ENCODE assay signal across 8 cellular contexts in the genomic region with DNA sequence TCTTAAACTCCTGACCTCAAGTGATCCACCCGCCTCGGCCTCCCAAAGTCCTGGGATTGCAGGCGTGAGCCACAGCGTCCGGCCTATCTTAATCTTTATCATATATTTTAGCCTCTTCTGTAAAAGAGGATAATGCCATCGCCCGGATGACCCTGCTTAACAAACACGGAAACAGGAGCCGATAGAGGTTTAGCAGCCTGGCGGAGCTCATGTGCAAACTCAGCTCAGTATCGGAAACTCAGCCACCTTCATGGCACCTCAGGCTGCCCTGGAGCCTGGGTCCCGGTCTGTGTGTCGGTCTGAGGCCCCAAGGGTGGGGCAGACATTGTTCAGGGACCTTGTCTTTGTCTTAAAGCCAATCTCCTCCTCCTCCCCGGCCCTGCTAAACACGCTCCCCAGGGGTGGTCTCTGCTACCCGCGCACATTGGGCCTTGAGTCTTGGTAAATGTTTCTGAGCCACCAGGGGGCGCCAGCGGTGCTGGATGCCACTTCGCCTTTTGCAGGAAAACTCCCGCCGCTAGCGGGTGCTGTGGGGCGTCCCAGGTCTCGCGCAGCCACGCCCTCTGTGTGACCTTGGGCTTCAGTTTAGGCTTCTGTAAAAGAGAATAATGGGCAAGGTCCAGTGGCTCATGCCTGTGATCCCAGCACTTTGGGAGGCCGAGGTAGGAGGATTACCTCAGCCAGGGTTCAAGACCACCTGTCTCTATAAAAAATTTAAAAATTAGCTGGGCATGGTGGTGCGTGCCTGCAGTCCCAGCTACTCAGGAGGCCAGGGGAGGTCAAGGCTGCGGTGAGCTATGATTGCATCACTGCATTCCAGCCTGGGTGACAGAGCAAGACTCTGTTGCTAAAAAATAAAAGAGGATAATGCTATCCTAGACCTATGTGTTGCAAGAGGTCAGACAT. TPM values are rescaled to one million over a fixed set of nuclear protein-coding genes. Genes with fewer than 3 reads are reported as not detected.
A peak's percentile ranks its signal among the peaks of the same experiment; 100 is the strongest.
DNase-seq lines count a peak whose midpoint lies in the region; ATAC-seq and TF ChIP-seq lines count a peak whose summit lies in the region.

No MANE protein-coding gene starts in this region.

- H3K27me3 ChIP-seq in IMR-90 (ENCODE audit: control insufficient read depth, insufficient read depth, low read length) (no peaks in the 10 kb centered on the region), right atrium auricular region (no peaks in the 10 kb centered on the region)

- peak overlapping the region; percentile 17 for H2AK9ac ChIP-seq in IMR-90 (replicated peaks; ENCODE audit: low read depth, low read length, poor library complexity)

- H3K23ac ChIP-seq in IMR-90 (ENCODE audit: low read depth, low read length) = no peak overlapping the region

- peak; percentile 55 for ATAC-seq in GM18502 (IDR thresholded peaks at IDR 0.05; ENCODE audit: poor library complexity, unreplicated experiment)
- ATAC-seq in IMR-90 (ENCODE audit: low read depth) = peak; percentile 86

- H2AFZ ChIP-seq in IMR-90 (replicated peaks; ENCODE audit: low read length, poor library complexity) = peak overlapping the region; percentile 6

- no peaks in the 10 kb centered on the region for H3K79me1 ChIP-seq in IMR-90 (ENCODE audit: low read depth in 1 of 2, low read length in 2 of 2)

- POLR2A ChIA-PET in IMR-90 (lab: Charles Lee; ENCODE audit: unreplicated experiment) = no interaction called here

- WGBS in IMR-90 (ENCODE audit: extremely low coverage in 2 of 2, insufficient read length in 1 of 2), 2 experiments = 79% methylated on average over 8 of the region's 30 CpGs; no CpG with 5 or more reads in 1 of the 2 experiments

- peak overlapping the region; percentile 76 for H2BK120ac ChIP-seq in IMR-90 (ENCODE audit: low read depth, low read length)

- peak overlapping the region; percentile 48; the same call in 1 of the 2 replicates for H4K91ac ChIP-seq in IMR-90 (ENCODE audit: insufficient read depth, low read depth, low read length)

- in situ Hi-C loops in IMR-90 (cut with MboI; ENCODE audit: low sequenced_read_pairs) = no loop called here

- H3K56ac ChIP-seq in IMR-90 (ENCODE audit: extremely low read depth, insufficient read depth, low read length) = no peak overlapping the region

- no peaks in the 10 kb centered on the region for H4K20me1 ChIP-seq in IMR-90 (ENCODE audit: insufficient read depth, low read length)

- DNase-seq in 8988T (peak; percentile 88), IMR-90 (peak; percentile 84), T-helper 1 cell (peak; percentile 87 to 94 (median 90)), right atrium auricular region (ENCODE audit: low spot score) (peak; percentile 82), retinal pigment epithelial cell (ENCODE audit: low read depth) (peak; percentile 30), NCI-H2107 (lab: John Stamatoyannopoulos, UW) (no peak)
- DNase-seq in activated naive CD8-positive, alpha-beta T cell treated with anti-CD3 and anti-CD28 coated beads, Interleukin-2, amount 50 U/mL, for 16 hours (ENCODE audit: low read depth, low spot score) = peak; percentile 96

- no peaks in the 10 kb centered on the region for H3K36me3 ChIP-seq in IMR-90 (ENCODE audit: control insufficient read depth, insufficient read depth, low read length)
- no peaks in the 10 kb centered on the region for H3K36me3 ChIP-seq in right atrium auricular region

- no peak overlapping the region for H3K4me2 ChIP-seq in IMR-90 (ENCODE audit: low read depth, low read length)

- H2BK5ac ChIP-seq in IMR-90 (ENCODE audit: low read depth, low read length, poor library complexity, severe bottlenecking) = peak overlapping the region; percentile 46

- no peak overlapping the region; the same call in 2 of the 3 replicates for H2BK15ac ChIP-seq in IMR-90 (ENCODE audit: low read depth, low read length)

- H3K27ac ChIP-seq in IMR-90 (ENCODE audit: insufficient read depth, low read length) (peak overlapping the region; percentile 4; the same call in 1 of the 2 replicates), right atrium auricular region (no peak overlapping the region)

- peak overlapping the region; percentile 67; the same call in 1 of the 2 replicates for H2AK5ac ChIP-seq in IMR-90 (ENCODE audit: low read depth, low read length)

- H2BK20ac ChIP-seq in IMR-90 (ENCODE audit: low read depth, low read length) = peak overlapping the region; percentile 53

- H4K8ac ChIP-seq in IMR-90 (ENCODE audit: low read depth in 2 of 2, low read length in 2 of 2) = peak overlapping the region; percentile 9 to 56; a peak in 2 of 4 replicates

- peak overlapping the region; percentile 27; the same call in 1 of the 2 replicates for H4K5ac ChIP-seq in IMR-90 (ENCODE audit: low read depth, low read length)

- peak; percentile 61 for TF ChIP-seq CTCF in IMR-90 (conservative IDR thresholded peaks at IDR 0.05; ENCODE audit: low read depth, low read length)
- TF ChIP-seq CTCF in right atrium auricular region (IDR thresholded peaks at IDR 0.05) = peak; percentile 68 to 87
- peak; percentile 74 for TF ChIP-seq CTCF in retinal pigment epithelial cell (conservative IDR thresholded peaks at IDR 0.05; ENCODE audit: low read depth, low read length)

- no peak overlapping the region for H3K18ac ChIP-seq in IMR-90 (ENCODE audit: low read depth, low read length)

- intact Hi-C loops in IMR-90 (cut with micrococcal nuclease) = loop anchor here (10.0 kb wide), 1 partner anchor 80 kb away; no protein-coding TSS in a partner anchor

- peak overlapping the region; percentile 24 for H3K4ac ChIP-seq in IMR-90 (ENCODE audit: low read depth, low read length)

- TF ChIP-seq RAD21 in IMR-90 (IDR thresholded peaks at IDR 0.05; ENCODE audit: low read length) = peak; percentile 45

- BruUV-seq in IMR-90 (replicated peaks; lab: Mats Ljungman, UMichigan) = no TSS peak

- H3K9ac ChIP-seq in IMR-90 (ENCODE audit: low read depth, low read length) = no peak overlapping the region

- TF ChIP-seq POLR2A in IMR-90 (IDR thresholded peaks at IDR 0.05; ENCODE audit: low read depth, low read length) = no peak

- CTCF ChIA-PET in IMR-90 (lab: Yijun Ruan, JAX) = interaction anchor here (0.5 to 1.1 kb wide), 3 partner anchors 9 to 113 kb away, joined by 3 read pairs; no protein-coding TSS in a partner anchor

- peaks cover 10% of the 10 kb centered on the region for H3K9me1 ChIP-seq in IMR-90 (ENCODE audit: insufficient read depth, low read length)

- H3K4me3 ChIP-seq in IMR-90 (ENCODE audit: insufficient read depth, low read depth, low read length) (no peak overlapping the region), right atrium auricular region (no peak overlapping the region), retinal pigment epithelial cell (ENCODE audit: low read length) (no peak overlapping the region)

- no peak overlapping the region; the same call in 1 of the 2 replicates for H3K14ac ChIP-seq in IMR-90 (replicated peaks; ENCODE audit: low read depth, low read length)

- dilution Hi-C loops in IMR-90 (cut with HindIII; ENCODE audit: low sequenced_read_pairs, unreplicated experiment) = no loop called here

- H3K9me3 ChIP-seq in IMR-90 (ENCODE audit: control insufficient read depth, insufficient read depth, low read length) = peaks cover 2% of the 10 kb centered on the region; the same call in 1 of the 2 replicates
- no peaks in the 10 kb centered on the region for H3K9me3 ChIP-seq in right atrium auricular region

- peaks cover 32% of the 10 kb centered on the region for H3K4me1 ChIP-seq in IMR-90 (ENCODE audit: control insufficient read depth, insufficient read depth, low read length)
- peaks cover 0 to 28% of the 10 kb centered on the region in 2 donors for H3K4me1 ChIP-seq in right atrium auricular region

TF ChIP-seq in IMR-90, 13 proteins besides CTCF, POLR2A, EP300 and RAD21 (continues in another document):
- TF ChIP-seq, protein P1, sequence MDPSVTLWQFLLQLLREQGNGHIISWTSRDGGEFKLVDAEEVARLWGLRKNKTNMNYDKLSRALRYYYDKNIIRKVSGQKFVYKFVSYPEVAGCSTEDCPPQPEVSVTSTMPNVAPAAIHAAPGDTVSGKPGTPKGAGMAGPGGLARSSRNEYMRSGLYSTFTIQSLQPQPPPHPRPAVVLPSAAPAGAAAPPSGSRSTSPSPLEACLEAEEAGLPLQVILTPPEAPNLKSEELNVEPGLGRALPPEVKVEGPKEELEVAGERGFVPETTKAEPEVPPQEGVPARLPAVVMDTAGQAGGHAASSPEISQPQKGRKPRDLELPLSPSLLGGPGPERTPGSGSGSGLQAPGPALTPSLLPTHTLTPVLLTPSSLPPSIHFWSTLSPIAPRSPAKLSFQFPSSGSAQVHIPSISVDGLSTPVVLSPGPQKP (IDR thresholded peaks at IDR 0.05; ENCODE audit: borderline replicate concordance, low read depth, low read length) = no peak
- TF ChIP-seq RCOR1 (IDR thresholded peaks at IDR 0.05; ENCODE audit: insufficient replicate concordance, low read length) = peak; percentile 84
- peak; percentile 64 for TF ChIP-seq FOS (IDR thresholded peaks at IDR 0.05; ENCODE audit: low read depth, low read length)
- TF ChIP-seq MAFK (IDR thresholded peaks at IDR 0.05; ENCODE audit: low read depth, low read length) = no peak
- TF ChIP-seq BHLHE40 (IDR thresholded peaks at IDR 0.05; ENCODE audit: low read depth, low read length) = no peak
- TF ChIP-seq SMC3 (IDR thresholded peaks at IDR 0.05; ENCODE audit: low read depth, low read length) = peak; percentile 24; the same call in 1 of the 2 replicates
- no peak for TF ChIP-seq MXI1 (IDR thresholded peaks at IDR 0.05; ENCODE audit: borderline replicate concordance, low read depth, low read length)
- peak; percentile 98 for TF ChIP-seq CEBPB (IDR thresholded peaks at IDR 0.05; ENCODE audit: low read depth, low read length)

RNA-seq across cellular contexts. Expression of a gene that starts 2.7 kb away (rescaled TPM):
- not detected in 2 replicates for total RNA-seq in IMR-90 (2012; rRNA removed)
- polyA plus RNA-seq in IMR-90 (2012; rRNA removed) = not detected in 2 replicates
- polyA plus RNA-seq in IMR-90 (2012; cell fraction: cytosol; rRNA removed) = not detected in 2 replicates
- 0.07 and 0.18 TPM in 2 replicates for polyA plus RNA-seq in IMR-90 (2012; cell fraction: nucleus; rRNA removed; ENCODE audit: low replicate concordance)
- not detected for total RNA-seq in right atrium auricular region

RNA-seq across cellular contexts. Expression of a gene that starts 24.9 kb away (rescaled TPM):
- 5.3 and 9.1 TPM in 2 replicates for total RNA-seq in IMR-90 (2012; rRNA removed)
- 14.9 and 15.8 TPM in 2 replicates for polyA plus RNA-seq in IMR-90 (2012; rRNA removed)
- polyA plus RNA-seq in IMR-90 (2012; cell fraction: cytosol; rRNA removed) = 6.1 and 7.0 TPM in 2 replicates
- 69.7 and 95.5 TPM in 2 replicates for polyA plus RNA-seq in IMR-90 (2012; cell fraction: nucleus; rRNA removed; ENCODE audit: low replicate concordance)
- 1 to 10 TPM; 8.0 to 9.7 TPM for total RNA-seq in right atrium auricular region

RNA-seq across cellular contexts. Expression of a gene that starts 32.6 kb away (rescaled TPM):
- total RNA-seq in IMR-90 (2012; rRNA removed) (83.3 and 148 TPM in 2 replicates), right atrium auricular region (100 to 1,000 TPM in 1 of 2 donors, 10 to 100 TPM in 1; 76.4 to 140 TPM)
- polyA plus RNA-seq in IMR-90 (2012; rRNA removed) = 122 and 130 TPM in 2 replicates
- 188 and 191 TPM in 2 replicates for polyA plus RNA-seq in IMR-90 (2012; cell fraction: cytosol; rRNA removed)
- polyA plus RNA-seq in IMR-90 (2012; cell fraction: nucleus; rRNA removed; ENCODE audit: low replicate concordance) = 154 and 210 TPM in 2 replicates
